In the genomic region with DNA sequence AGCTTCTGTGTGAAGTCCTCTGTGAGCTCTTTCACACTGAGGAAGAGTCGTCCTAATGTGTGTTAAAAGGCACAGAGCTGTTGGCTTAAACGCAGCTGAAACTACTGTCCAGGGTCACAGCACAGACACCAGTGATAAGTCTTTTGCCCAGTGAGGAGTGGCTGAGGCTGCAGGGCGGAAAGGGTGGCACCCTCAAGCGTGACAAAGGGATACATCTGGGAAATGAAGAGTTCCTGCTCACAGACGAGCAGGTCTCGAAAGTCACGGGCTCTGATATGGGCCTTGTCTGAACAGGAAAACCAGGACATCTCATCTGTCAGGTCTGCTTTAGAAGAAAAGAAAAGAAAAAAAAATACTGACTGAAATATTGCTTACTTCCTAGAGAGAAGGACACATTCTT, we compare ENCODE assay signal across 17 cellular contexts.
"Had no signal": no experiment of that assay in that cellular context is flagged by ENCODE, and none has a peak within 500 bp of the region (broad histone marks: within the 10 kb centered on the region; RNA-seq: fewer than 3 reads in every experiment).

No MANE protein-coding gene starts in this region.

- FAIRE-seq: astrocyte, frontal cortex, keratinocyte had no signal

- DNase-seq: activated CD4-positive, alpha-beta T cell treated with anti-CD3 and anti-CD28 coated beads, Interleukin-2, amount 10 ng/mL, durations not matched to agents 24 days and 14 days; activated CD8-positive, alpha-beta memory T cell treated with anti-CD3 and anti-CD28 coated beads, Interleukin-2, amount 50 U/mL, for 4 hours; activated CD8-positive, alpha-beta T cell treated with anti-CD3 and anti-CD28 coated beads for 36 hours; activated effector memory CD4-positive, alpha-beta T cell treated with Interleukin-2 at 50 U/mL for 16 hours; activated naive CD4-positive, alpha-beta T cell treated with anti-CD3 and anti-CD28 coated beads, Interleukin-2, amount 50 U/mL, for 16 hours; activated T-cell treated with anti-CD3 and anti-CD28 coated beads, Interleukin-2, amount 50 U/mL, for 48 hours; head of caudate nucleus; left ventricle myocardium superior; naive thymus-derived CD4-positive, alpha-beta T cell; stimulated activated naive B cell treated with anti-CD40 and anti-IgM and Interleukin-4, amounts not matched to agents 10 μg/mL and 1 μg/mL and 100 μg/mL, for 72 hours; SW 1271 had no signal

- ATAC-seq: activated CD8-positive, alpha-beta T cell treated with anti-CD3 and anti-CD28 coated beads for 36 hours; left ventricle myocardium superior; naive thymus-derived CD4-positive, alpha-beta T cell; stimulated activated naive B cell treated with anti-CD40 and anti-IgM and Interleukin-4, amounts not matched to agents 10 μg/mL and 1 μg/mL and 100 μg/mL, for 72 hours had no signal

- H3K27me3 ChIP-seq: breast epithelium had no signal

- H3K9me3 Mint-ChIP-seq: activated CD4-positive, alpha-beta T cell treated with anti-CD3 and anti-CD28 coated beads, Interleukin-2, amount 10 ng/mL, durations not matched to agents 24 days and 14 days; activated CD8-positive, alpha-beta T cell treated with anti-CD3 and anti-CD28 coated beads for 36 hours; memory B cell; stimulated activated naive B cell treated with anti-CD40 and anti-IgM and Interleukin-4, amounts not matched to agents 10 μg/mL and 1 μg/mL and 100 μg/mL, for 72 hours had no signal

- H3K4me3 ChIP-seq: breast epithelium, coronary artery had no signal

- H3K27me3 Mint-ChIP-seq: memory B cell; stimulated activated naive B cell treated with anti-CD40 and anti-IgM and Interleukin-4, amounts not matched to agents 10 μg/mL and 1 μg/mL and 100 μg/mL, for 72 hours had no signal

- H3K27ac Mint-ChIP-seq: activated CD4-positive, alpha-beta T cell treated with anti-CD3 and anti-CD28 coated beads, Interleukin-2, amount 10 ng/mL, durations not matched to agents 24 days and 14 days; activated CD8-positive, alpha-beta T cell treated with anti-CD3 and anti-CD28 coated beads for 36 hours; memory B cell; naive thymus-derived CD4-positive, alpha-beta T cell; stimulated activated naive B cell treated with anti-CD40 and anti-IgM and Interleukin-4, amounts not matched to agents 10 μg/mL and 1 μg/mL and 100 μg/mL, for 72 hours had no signal

- H3K27ac ChIP-seq: breast epithelium, coronary artery had no signal

- H3K36me3 Mint-ChIP-seq: memory B cell; naive thymus-derived CD4-positive, alpha-beta T cell; stimulated activated naive B cell treated with anti-CD40 and anti-IgM and Interleukin-4, amounts not matched to agents 10 μg/mL and 1 μg/mL and 100 μg/mL, for 72 hours had no signal

- H3K4me3 Mint-ChIP-seq: activated CD4-positive, alpha-beta T cell treated with anti-CD3 and anti-CD28 coated beads, Interleukin-2, amount 10 ng/mL, durations not matched to agents 24 days and 14 days; activated CD8-positive, alpha-beta T cell treated with anti-CD3 and anti-CD28 coated beads for 36 hours; memory B cell; naive thymus-derived CD4-positive, alpha-beta T cell; stimulated activated naive B cell treated with anti-CD40 and anti-IgM and Interleukin-4, amounts not matched to agents 10 μg/mL and 1 μg/mL and 100 μg/mL, for 72 hours had no signal

- H3K4me1 Mint-ChIP-seq: activated CD4-positive, alpha-beta T cell treated with anti-CD3 and anti-CD28 coated beads, Interleukin-2, amount 10 ng/mL, durations not matched to agents 24 days and 14 days had no signal

- H3K4me1 ChIP-seq: breast epithelium had no signal

- H3K9me3 ChIP-seq: breast epithelium had no signal

- H3K36me3 ChIP-seq: breast epithelium had no signal
